Comparison of ENCODE assay signal across 28 cellular contexts in the genomic region with DNA sequence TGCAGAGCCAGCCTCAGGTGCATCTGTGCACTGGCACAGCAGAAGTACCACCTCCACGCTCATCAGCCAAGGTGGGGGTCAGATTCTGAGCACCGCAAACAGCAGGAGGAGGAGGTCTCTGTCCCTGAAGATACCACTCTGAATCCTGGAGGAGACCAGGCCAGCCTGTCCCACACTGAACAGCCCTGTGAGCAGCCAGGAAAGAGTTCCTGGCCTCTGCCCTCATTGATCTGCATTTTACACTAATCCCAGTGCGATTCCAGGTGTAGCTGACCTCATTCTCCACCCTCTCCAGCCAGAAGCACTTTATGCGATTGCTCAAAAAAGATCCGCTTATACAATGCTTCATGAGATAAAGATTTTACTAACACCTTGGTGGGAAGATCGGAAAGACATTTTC.
"Had no signal": no experiment of that assay in that cellular context is flagged by ENCODE, and none has a peak within 500 bp of the region (broad histone marks: within the 10 kb centered on the region; RNA-seq: fewer than 3 reads in every experiment).

No MANE protein-coding gene starts in this region.

- H3K27me3 ChIP-seq: adrenal gland, body of pancreas had no signal

- H3K36me3 ChIP-seq: adrenal gland had no signal

- H3K9me3 ChIP-seq: adrenal gland, body of pancreas had no signal

- ATAC-seq: activated naive CD8-positive, alpha-beta T cell treated with anti-CD3 and anti-CD28 coated beads, Interleukin-2, amount 50 U/mL, for 24 hours; body of pancreas; WTC11 had no signal

- H3K4me3 ChIP-seq: adrenal gland, body of pancreas had no signal

- H3K4me1 ChIP-seq: adrenal gland, body of pancreas had no signal

- H3K27ac ChIP-seq: adrenal gland, body of pancreas, epithelial cell of prostate had no signal

- FAIRE-seq: colon, endometrium, endothelial cell of umbilical vein, frontal cortex had no signal

- DNase-seq: activated CD4-positive, alpha-beta memory T cell treated with anti-CD3 and anti-CD28 coated beads, Interleukin-2, amount 10 ng/mL, durations not matched to agents 7 days and 5 days; activated CD4-positive, alpha-beta T cell treated with anti-CD3 and anti-CD28 coated beads for 1 hour; activated CD4-positive, alpha-beta T cell treated with anti-CD3 and anti-CD28 coated beads for 4 hours; activated CD4-positive, alpha-beta T cell treated with anti-CD3 and anti-CD28 coated beads, Interleukin-2, amount 10 ng/mL, durations not matched to agents 7 days and 5 days; activated CD4-positive, alpha-beta T cell treated with anti-CD3 and anti-CD28 coated beads, Interleukin-2, amount 50 U/mL, for 4 hours; activated effector memory CD4-positive, alpha-beta T cell treated with anti-CD3 and anti-CD28 coated beads, Interleukin-2, amount 50 U/mL, for 16 hours; activated naive CD4-positive, alpha-beta T cell treated with anti-CD3 and anti-CD28 coated beads for 36 hours; activated naive CD8-positive, alpha-beta T cell treated with anti-CD3 and anti-CD28 coated beads for 36 hours; activated naive CD8-positive, alpha-beta T cell treated with anti-CD3 and anti-CD28 coated beads, Interleukin-2, amount 50 U/mL, for 24 hours; activated T-cell treated with anti-CD3 and anti-CD28 coated beads, Interleukin-2, amount 50 U/mL, for 1 hour; activated T-cell treated with anti-CD3 and anti-CD28 coated beads, Interleukin-2, amount 50 U/mL, for 48 hours; adrenal gland; amygdala; aorta; body of pancreas; caudate nucleus; cortex of kidney; dermis blood vessel endothelial cell; effector CD4-positive, alpha-beta T cell; foreskin fibroblast; head of caudate nucleus; T-helper 2 cell had no signal
